In genomic region chr11:74012072-74012809, GRCh38 we compare ENCODE assay signal across 17 cellular contexts. TPM values are rescaled to one million over a fixed set of nuclear protein-coding genes. Genes with fewer than 3 reads are reported as not detected.
DNase-seq lines count a peak whose midpoint lies in the region; ATAC-seq and TF ChIP-seq lines count a peak whose summit lies in the region.
"Had no signal": no experiment of that assay in that cellular context is flagged by ENCODE, and none has a peak within 500 bp of the region (broad histone marks: within the 10 kb centered on the region; RNA-seq: fewer than 3 reads in every experiment).

No MANE protein-coding gene starts in this region.

- H3F3A ChIP-seq in Loucy (ENCODE audit: low read depth): no peaks in the 10 kb centered on the region

- peak overlapping the region; percentile 92 for H3K27ac Mint-ChIP-seq in CD4-positive, alpha-beta T cell
- peak overlapping the region; percentile 91 for H3K27ac Mint-ChIP-seq in activated naive CD8-positive, alpha-beta T cell treated with anti-CD3 and anti-CD28 coated beads for 36 hours
- H3K27ac Mint-ChIP-seq in natural killer cell treated with Interleukin-12 subunit alpha and Interleukin-12 subunit beta and Interleukin-15 and Interleukin-18, amount 100 ng/mL, for 72 hours: peak overlapping the region; percentile 88 to 93
- no peak overlapping the region for H3K27ac Mint-ChIP-seq in endodermal cell

- peak overlapping the region; percentile 55 for H3K27ac ChIP-seq in CD4-positive, alpha-beta T cell (ENCODE audit: low read depth, low read length)
- H3K27ac ChIP-seq in esophagus squamous epithelium (no peak overlapping the region), endodermal cell (ENCODE audit: low read depth, low read length) (no peak overlapping the region)
- H3K27ac ChIP-seq: epithelial cell of prostate had no signal

- no peaks in the 10 kb centered on the region for H3K9me3 Mint-ChIP-seq in CD4-positive, alpha-beta T cell
- H3K9me3 Mint-ChIP-seq in activated naive CD8-positive, alpha-beta T cell treated with anti-CD3 and anti-CD28 coated beads for 36 hours: no peaks in the 10 kb centered on the region
- no peaks in the 10 kb centered on the region for H3K9me3 Mint-ChIP-seq in natural killer cell treated with Interleukin-12 subunit alpha and Interleukin-12 subunit beta and Interleukin-15 and Interleukin-18, amount 100 ng/mL, for 72 hours
- no peaks in the 10 kb centered on the region for H3K9me3 Mint-ChIP-seq in endodermal cell

- peak overlapping the region; percentile 29 for H3K4me2 ChIP-seq in Loucy (ENCODE audit: low read depth, low read length, poor library complexity, severe bottlenecking)

- in situ Hi-C loops in GM13977 (cut with MboI; ENCODE audit: low pct_unique_long_range_greater_than_20kb, low sequenced_read_pairs, unreplicated experiment): no loop called here

- peaks cover 19% of the 10 kb centered on the region for H3K36me3 Mint-ChIP-seq in CD4-positive, alpha-beta T cell (ENCODE audit: low read depth)
- H3K36me3 Mint-ChIP-seq in activated naive CD8-positive, alpha-beta T cell treated with anti-CD3 and anti-CD28 coated beads for 36 hours: peaks cover 52% of the 10 kb centered on the region
- H3K36me3 Mint-ChIP-seq in natural killer cell treated with Interleukin-12 subunit alpha and Interleukin-12 subunit beta and Interleukin-15 and Interleukin-18, amount 100 ng/mL, for 72 hours: peaks cover 16% of the 10 kb centered on the region
- H3K36me3 Mint-ChIP-seq in endodermal cell (ENCODE audit: low read depth): peaks cover 11% of the 10 kb centered on the region

- 81 to 83% methylated on average over 13 to 14 of the region's 14 CpGs for WGBS in esophagus squamous epithelium, 2 donors
- WGBS in endodermal cell (ENCODE audit: insufficient coverage in 1 of 2, insufficient read length in 1 of 2), 2 experiments: 90 to 100% methylated on average over 7 to 14 of the region's 14 CpGs

- intact Hi-C loops in CD4-positive, alpha-beta T cell (cut with DNase I, micrococcal nuclease): loop anchor here in 1 of 2 experiments (2.0 kb wide), 1 partner anchor 19 kb away; no protein-coding TSS in a partner anchor
- intact Hi-C loops in esophagus squamous epithelium (cut with DNase I): no loop called here

- H3K36me3 ChIP-seq in Loucy (ENCODE audit: insufficient read depth, low read length): peaks cover 9% of the 10 kb centered on the region; the same call in 1 of the 2 replicates
- peaks cover 0 to 30% (median 0%) of the 10 kb centered on the region in 3 donors for H3K36me3 ChIP-seq in esophagus squamous epithelium
- H3K36me3 ChIP-seq in endodermal cell (ENCODE audit: control insufficient read depth, insufficient read depth, low read length): no peaks in the 10 kb centered on the region

- no peak for DNase-seq in CD4-positive, alpha-beta T cell
- DNase-seq in activated naive CD8-positive, alpha-beta T cell treated with anti-CD3 and anti-CD28 coated beads for 36 hours: no peak
- no peak for DNase-seq in natural killer cell treated with Interleukin-12 subunit alpha and Interleukin-12 subunit beta and Interleukin-15 and Interleukin-18, amount 100 ng/mL, for 72 hours (ENCODE audit: low spot score)
- DNase-seq in GM13977 (ENCODE audit: low spot score): no peak
- no peak for DNase-seq in esophagus squamous epithelium (lab: John Stamatoyannopoulos, UW)
- no peak for DNase-seq in endodermal cell
- DNase-seq: activated effector memory CD4-positive, alpha-beta T cell treated with Interleukin-2 at 50 U/mL for 16 hours; C1 segment of cervical spinal cord; DMS79; GOT3; MV-4-11; NCI-H510A treated with DMSO at 0.1 percent for 48 hours; spleen; trophoblast cell had no signal

- no peak for ATAC-seq in CD4-positive, alpha-beta T cell (ENCODE audit: poor library complexity)
- no peak for ATAC-seq in natural killer cell treated with Interleukin-12 subunit alpha and Interleukin-12 subunit beta and Interleukin-15 and Interleukin-18, amount 100 ng/mL, for 72 hours

- TF ChIP-seq POLR2A in esophagus squamous epithelium (IDR thresholded peaks at IDR 0.05): no peak

- H3K9me3 ChIP-seq in CD4-positive, alpha-beta T cell (ENCODE audit: control insufficient read depth, low read length): no peaks in the 10 kb centered on the region
- no peaks in the 10 kb centered on the region for H3K9me3 ChIP-seq in Loucy (ENCODE audit: insufficient read depth, low read depth, low read length)
- no peaks in the 10 kb centered on the region for H3K9me3 ChIP-seq in esophagus squamous epithelium
- no peaks in the 10 kb centered on the region for H3K9me3 ChIP-seq in endodermal cell (ENCODE audit: control insufficient read depth, low read length)
- H3K9me3 ChIP-seq: spleen had no signal

- H3K4me1 ChIP-seq in Loucy (ENCODE audit: insufficient read depth, low read length, poor library complexity, severe bottlenecking) (peaks cover 42% of the 10 kb centered on the region), esophagus squamous epithelium (peaks cover 0 to 22% (median 0%) of the 10 kb centered on the region in 3 donors), endodermal cell (ENCODE audit: control insufficient read depth, insufficient read depth, low read length) (peaks cover 3% of the 10 kb centered on the region)

- H3K4me3 ChIP-seq in Loucy (ENCODE audit: low read length, poor library complexity, severe bottlenecking) (no peak overlapping the region), esophagus squamous epithelium (no peak overlapping the region), endodermal cell (ENCODE audit: low read length) (no peak overlapping the region)
- H3K4me3 ChIP-seq: coronary artery, spleen had no signal

- no peak overlapping the region for H3K9ac ChIP-seq in Loucy (ENCODE audit: low read depth, low read length, poor library complexity, severe bottlenecking)
- no peak overlapping the region for H3K9ac ChIP-seq in endodermal cell (ENCODE audit: extremely low read depth, low read length, poor library complexity, severe bottlenecking)

- H4K20me1 ChIP-seq in Loucy (ENCODE audit: insufficient read depth, low read length, poor library complexity, severe bottlenecking): no peaks in the 10 kb centered on the region

- no peaks in the 10 kb centered on the region for H3K9me2 ChIP-seq in Loucy (replicated peaks; ENCODE audit: low read depth, low read length)

- peaks cover 95% of the 10 kb centered on the region for H3K4me1 Mint-ChIP-seq in CD4-positive, alpha-beta T cell (ENCODE audit: low read depth)
- peaks cover 74% of the 10 kb centered on the region for H3K4me1 Mint-ChIP-seq in activated naive CD8-positive, alpha-beta T cell treated with anti-CD3 and anti-CD28 coated beads for 36 hours
- peaks cover 40 to 49% of the 10 kb centered on the region in 2 donors for H3K4me1 Mint-ChIP-seq in natural killer cell treated with Interleukin-12 subunit alpha and Interleukin-12 subunit beta and Interleukin-15 and Interleukin-18, amount 100 ng/mL, for 72 hours (ENCODE audit: low read depth in 2 of 2)
- H3K4me1 Mint-ChIP-seq in endodermal cell: peaks cover 17% of the 10 kb centered on the region

- no peak overlapping the region for H2AFZ ChIP-seq in Loucy (ENCODE audit: low read length)

- no peaks in the 10 kb centered on the region for H3K79me2 ChIP-seq in Loucy (ENCODE audit: insufficient read depth, low read length)

- peak overlapping the region; percentile 34 for H3K4me3 Mint-ChIP-seq in CD4-positive, alpha-beta T cell
- no peak overlapping the region for H3K4me3 Mint-ChIP-seq in activated naive CD8-positive, alpha-beta T cell treated with anti-CD3 and anti-CD28 coated beads for 36 hours
- peak overlapping the region; percentile 64 for H3K4me3 Mint-ChIP-seq in natural killer cell treated with Interleukin-12 subunit alpha and Interleukin-12 subunit beta and Interleukin-15 and Interleukin-18, amount 100 ng/mL, for 72 hours
- no peak overlapping the region for H3K4me3 Mint-ChIP-seq in endodermal cell

- H3K27me3 ChIP-seq in CD4-positive, alpha-beta T cell (ENCODE audit: control insufficient read depth, insufficient read depth, low read length): no peaks in the 10 kb centered on the region
- H3K27me3 ChIP-seq in Loucy (ENCODE audit: insufficient read depth, low read length, poor library complexity, severe bottlenecking) (no peaks in the 10 kb centered on the region), esophagus squamous epithelium (no peaks in the 10 kb centered on the region), endodermal cell (ENCODE audit: control insufficient read depth, insufficient read depth, low read length, poor library complexity, severe bottlenecking) (no peaks in the 10 kb centered on the region)
- H3K27me3 ChIP-seq: spleen had no signal

- no peak for TF ChIP-seq CTCF in CD4-positive, alpha-beta T cell (IDR thresholded peaks at IDR 0.05)
- TF ChIP-seq CTCF in Loucy (conservative IDR thresholded peaks at IDR 0.05; ENCODE audit: low read length) (no peak), GM13977 (IDR thresholded peaks at IDR 0.05; ENCODE audit: extremely low read depth, insufficient read depth, missing control alignments) (no peak), esophagus squamous epithelium (IDR thresholded peaks at IDR 0.05) (no peak), endodermal cell (conservative IDR thresholded peaks at IDR 0.05) (no peak)

- CTCF ChIA-PET in CD4-positive, alpha-beta T cell (lab: Charles Lee): interaction anchor here (1.2 to 2.5 kb wide), 3 partner anchors 11 to 31 kb away, joined by 3 to 10 read pairs (median 6); no protein-coding TSS in a partner anchor

- H3K27me3 Mint-ChIP-seq in CD4-positive, alpha-beta T cell: no peaks in the 10 kb centered on the region
- H3K27me3 Mint-ChIP-seq in activated naive CD8-positive, alpha-beta T cell treated with anti-CD3 and anti-CD28 coated beads for 36 hours: no peaks in the 10 kb centered on the region
- no peaks in the 10 kb centered on the region for H3K27me3 Mint-ChIP-seq in natural killer cell treated with Interleukin-12 subunit alpha and Interleukin-12 subunit beta and Interleukin-15 and Interleukin-18, amount 100 ng/mL, for 72 hours
- no peaks in the 10 kb centered on the region for H3K27me3 Mint-ChIP-seq in endodermal cell (ENCODE audit: insufficient read depth)

- POLR2A ChIA-PET in CD4-positive, alpha-beta T cell (lab: Charles Lee): interaction anchor here (0.6 to 11.8 kb wide), 9 partner anchors 7 to 49 kb away, joined by 3 to 111 read pairs (median 5); partner anchors contain the start of gene UCP2

RNA-seq across cellular contexts. Expression of gene UCP3, which starts 3.4 kb away (rescaled TPM):
- total RNA-seq in CD4-positive, alpha-beta T cell: 1 to 10 TPM; 3.0 to 3.7 TPM
- 1 to 10 TPM in 1 of 2 experiments, under 1 TPM in 1; 0.89 to 1.1 TPM for total RNA-seq in activated naive CD8-positive, alpha-beta T cell treated with anti-CD3 and anti-CD28 coated beads for 36 hours
- 1 to 10 TPM; 5.2 to 7.2 TPM for total RNA-seq in natural killer cell treated with Interleukin-12 subunit alpha and Interleukin-12 subunit beta and Interleukin-15 and Interleukin-18, amount 100 ng/mL, for 72 hours
- 1 to 10 TPM in 1 of 4 donors, under 1 TPM in 2, not detected in 1; 0.53 to 1.5 (median 0.92) TPM for total RNA-seq in esophagus squamous epithelium
- total RNA-seq in endodermal cell: 1 to 10 TPM; 1.9 to 3.5 TPM
- polyA plus RNA-seq in endodermal cell (2013, experiment 1 of 2): 0.61 TPM
- polyA plus RNA-seq in endodermal cell (2013, experiment 2 of 2): 1.1 TPM

RNA-seq across cellular contexts. Expression of gene UCP2, which starts 29.6 kb away (rescaled TPM):
- 100 to 1,000 TPM; 467 to 468 TPM for total RNA-seq in CD4-positive, alpha-beta T cell
- 100 to 1,000 TPM; 180 to 181 TPM for total RNA-seq in activated naive CD8-positive, alpha-beta T cell treated with anti-CD3 and anti-CD28 coated beads for 36 hours
- 100 to 1,000 TPM; 333 to 668 TPM for total RNA-seq in natural killer cell treated with Interleukin-12 subunit alpha and Interleukin-12 subunit beta and Interleukin-15 and Interleukin-18, amount 100 ng/mL, for 72 hours
- 10 to 100 TPM in 1 of 4 donors, 1 to 10 TPM in 3; 4.0 to 26.7 (median 7.1) TPM for total RNA-seq in esophagus squamous epithelium
- total RNA-seq in endodermal cell: 100 to 1,000 TPM; 140 to 202 TPM
- polyA plus RNA-seq in endodermal cell (2013, experiment 1 of 2): 109 TPM
- 103 TPM for polyA plus RNA-seq in endodermal cell (2013, experiment 2 of 2)

Comparison
In these comparisons a context has a peak if more than half of its experiments do, and no peak if none do; other contexts are left out.
1. H3K4me3 Mint-ChIP-seq: peak in CD4-positive, alpha-beta T cell (single experiment) and natural killer cell treated with Interleukin-12 subunit alpha and Interleukin-12 subunit beta and Interleukin-15 and Interleukin-18, amount 100 ng/mL, for 72 hours (single experiment); none in activated naive CD8-positive, alpha-beta T cell treated with anti-CD3 and anti-CD28 coated beads for 36 hours (single experiment) and endodermal cell (single experiment).
2. RNA of gene UCP2, which starts 29.6 kb away (total RNA-seq): 333 to 668 TPM in natural killer cell treated with Interleukin-12 subunit alpha and Interleukin-12 subunit beta and Interleukin-15 and Interleukin-18, amount 100 ng/mL, for 72 hours, 467 to 468 TPM in CD4-positive, alpha-beta T cell, 140 to 202 TPM in endodermal cell and 180 to 181 TPM in activated naive CD8-positive, alpha-beta T cell treated with anti-CD3 and anti-CD28 coated beads for 36 hours; 4.0 to 26.7 TPM in esophagus squamous epithelium; every median in the first group is over 4 times any median in the second.